Comparison of ENCODE assay signal across 19 cellular contexts in the genomic region with DNA sequence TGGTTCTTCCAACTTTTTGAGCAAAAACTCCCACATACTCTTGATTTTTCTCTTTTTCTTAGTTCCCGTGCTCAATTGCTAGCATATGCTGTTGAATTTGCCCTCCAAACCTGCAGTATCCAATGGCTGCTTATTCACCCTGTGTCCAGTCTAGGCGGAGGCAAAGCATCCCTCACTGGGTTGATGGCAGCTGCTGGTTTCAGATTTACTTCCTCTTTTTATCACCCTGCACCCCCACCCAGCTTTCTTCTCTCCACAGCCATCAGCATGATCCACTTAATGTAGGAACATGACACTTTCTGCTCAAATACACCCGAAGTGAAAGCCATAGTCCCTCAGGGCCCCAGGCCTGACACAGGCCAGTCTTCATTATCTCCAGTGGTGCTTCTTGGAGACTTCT.
DNase-seq lines count a peak whose midpoint lies in the region; ATAC-seq and TF ChIP-seq lines count a peak whose summit lies in the region.
"Had no signal": no experiment of that assay in that cellular context is flagged by ENCODE, and none has a peak within 500 bp of the region (broad histone marks: within the 10 kb centered on the region; RNA-seq: fewer than 3 reads in every experiment).

No MANE protein-coding gene starts in this region.

- peaks cover 3% of the 10 kb centered on the region for H3K9me3 Mint-ChIP-seq in activated B cell treated with CpG ODN at 0.5 μM for 24 hours

- no peak overlapping the region for H3K4me3 Mint-ChIP-seq in activated B cell treated with CpG ODN at 0.5 μM for 24 hours
- H3K4me3 Mint-ChIP-seq: activated naive CD4-positive, alpha-beta T cell treated with anti-CD3 and anti-CD28 coated beads, Interleukin-2, amount 10 ng/mL, durations not matched to agents 7 days and 5 days; brain; GM23338; T-helper 17 cell had no signal

- intact Hi-C loops in activated B cell treated with CpG ODN at 0.5 μM for 24 hours (cut with micrococcal nuclease): no loop called here

- POLR2A ChIA-PET in activated B cell treated with CpG ODN at 0.5 μM for 24 hours (lab: Charles Lee): no interaction called here

- H3K27me3 Mint-ChIP-seq in activated B cell treated with CpG ODN at 0.5 μM for 24 hours: peaks cover 5% of the 10 kb centered on the region
- H3K27me3 Mint-ChIP-seq: activated naive CD4-positive, alpha-beta T cell treated with anti-CD3 and anti-CD28 coated beads, Interleukin-2, amount 10 ng/mL, durations not matched to agents 7 days and 5 days; T-helper 17 cell had no signal

- peak; percentile 79 for ATAC-seq in GM18517 (IDR thresholded peaks at IDR 0.05; ENCODE audit: unreplicated experiment)
- peak; percentile 88 for ATAC-seq in GM21576 (IDR thresholded peaks at IDR 0.05; ENCODE audit: unreplicated experiment)
- peak; percentile 65 for ATAC-seq in HG03432 (IDR thresholded peaks at IDR 0.05; ENCODE audit: unreplicated experiment)
- ATAC-seq in activated B cell treated with CpG ODN at 0.5 μM for 24 hours (ENCODE audit: low read depth): peak; percentile 68
- ATAC-seq in GM18868 (IDR thresholded peaks at IDR 0.05; ENCODE audit: unreplicated experiment): no peak
- ATAC-seq: GM23338, T-helper 17 cell had no signal

- H3K4me1 Mint-ChIP-seq in activated B cell treated with CpG ODN at 0.5 μM for 24 hours: peaks cover 9% of the 10 kb centered on the region
- H3K4me1 Mint-ChIP-seq: activated naive CD4-positive, alpha-beta T cell treated with anti-CD3 and anti-CD28 coated beads, Interleukin-2, amount 10 ng/mL, durations not matched to agents 7 days and 5 days; brain; GM23338; T-helper 17 cell had no signal

- H3K36me3 Mint-ChIP-seq in activated B cell treated with CpG ODN at 0.5 μM for 24 hours (ENCODE audit: low read depth): no peaks in the 10 kb centered on the region
- H3K36me3 Mint-ChIP-seq: activated naive CD4-positive, alpha-beta T cell treated with anti-CD3 and anti-CD28 coated beads, Interleukin-2, amount 10 ng/mL, durations not matched to agents 7 days and 5 days; brain had no signal

- H3K27ac Mint-ChIP-seq in activated B cell treated with CpG ODN at 0.5 μM for 24 hours: no peak overlapping the region
- H3K27ac Mint-ChIP-seq: brain, GM23338, T-helper 17 cell had no signal

- CTCF ChIA-PET in activated B cell treated with CpG ODN at 0.5 μM for 24 hours (lab: Charles Lee): no interaction called here

- no peak for TF ChIP-seq CTCF in activated B cell treated with CpG ODN at 0.5 μM for 24 hours (IDR thresholded peaks at IDR 0.05)

- DNase-seq in activated B cell treated with CpG ODN at 0.5 μM for 24 hours: no peak
- DNase-seq in NCI-H187 treated with DMSO at 0.1 percent for 48 hours (lab: John Stamatoyannopoulos, UW): no peak
- DNase-seq in medulla oblongata (ENCODE audit: extremely low spot score): no peak
- DNase-seq in GM19240 (ENCODE audit: insufficient read length, low spot score): no peak
- DNase-seq: activated CD4-positive, alpha-beta T cell treated with anti-CD3 and anti-CD28 coated beads for 1 hour; activated naive CD4-positive, alpha-beta T cell treated with anti-CD3 and anti-CD28 coated beads, Interleukin-2, amount 10 ng/mL, durations not matched to agents 7 days and 5 days; AML-193; DMS 273 treated with DMSO at 0.1 percent for 48 hours; effector CD4-positive, alpha-beta T cell; NCI-H2029; stomach; T-helper 17 cell; uterus had no signal
